In genomic region chr2:38499921-38500634, GRCh38 we compare ENCODE assay signal across 13 cellular contexts.
DNase-seq lines count a peak whose midpoint lies in the region; ATAC-seq and TF ChIP-seq lines count a peak whose summit lies in the region.
"Had no signal": no experiment of that assay in that cellular context is flagged by ENCODE, and none has a peak within 500 bp of the region (broad histone marks: within the 10 kb centered on the region; RNA-seq: fewer than 3 reads in every experiment).

No MANE protein-coding gene starts in this region.

- no peak for TF ChIP-seq POLR2A in prostate gland (IDR thresholded peaks at IDR 0.05)

- peaks cover 13% of the 10 kb centered on the region for H3K27me3 Mint-ChIP-seq in activated CD8-positive, alpha-beta T cell treated with anti-CD3 and anti-CD28 coated beads, Interleukin-2, amount 10 ng/mL, durations not matched to agents 7 days and 5 days (ENCODE audit: low read depth)

- no peak overlapping the region for H3K27ac Mint-ChIP-seq in activated CD8-positive, alpha-beta T cell treated with anti-CD3 and anti-CD28 coated beads, Interleukin-2, amount 10 ng/mL, durations not matched to agents 7 days and 5 days
- H3K27ac Mint-ChIP-seq: activated T-helper 1 cell treated with anti-CD3 and anti-CD28 coated beads, Interleukin-12 subunit alpha, Interleukin-12 subunit beta, Interleukin-2, Interleukin-4 antibody, amounts not matched to agents 30 ng/mL and 10 ng/mL and 1 ng/mL, durations not matched to agents 14 hours and 24 hours and 36 hours had no signal

- peaks cover 14% of the 10 kb centered on the region for H3K9me3 ChIP-seq in BLaER1
- no peaks in the 10 kb centered on the region for H3K9me3 ChIP-seq in Panc1 (ENCODE audit: control insufficient read depth, insufficient read depth, low read depth, low read length)
- no peaks in the 10 kb centered on the region for H3K9me3 ChIP-seq in right cardiac atrium (ENCODE audit: control insufficient read depth, low read length)
- H3K9me3 ChIP-seq in prostate gland: no peaks in the 10 kb centered on the region

- H3K4me3 ChIP-seq in BLaER1 (no peak overlapping the region), Panc1 (ENCODE audit: low read depth in 2 of 2, low read length in 2 of 2) (no peak overlapping the region), right cardiac atrium (ENCODE audit: low read length) (no peak overlapping the region), prostate gland (no peak overlapping the region)

- H4K20me1 ChIP-seq in BLaER1: no peaks in the 10 kb centered on the region

- H3K36me3 Mint-ChIP-seq in activated CD8-positive, alpha-beta T cell treated with anti-CD3 and anti-CD28 coated beads, Interleukin-2, amount 10 ng/mL, durations not matched to agents 7 days and 5 days (ENCODE audit: low read depth): peaks cover 2% of the 10 kb centered on the region

- H3K36me3 ChIP-seq in BLaER1 (no peaks in the 10 kb centered on the region), Panc1 (ENCODE audit: control insufficient read depth, insufficient read depth, low read length) (no peaks in the 10 kb centered on the region), prostate gland (no peaks in the 10 kb centered on the region)

- CTCF ChIA-PET in Panc1 (lab: Charles Lee): no interaction called here
- CTCF ChIA-PET in activated CD8-positive, alpha-beta T cell treated with anti-CD3 and anti-CD28 coated beads, Interleukin-2, amount 10 ng/mL, durations not matched to agents 7 days and 5 days (lab: Charles Lee): interaction anchor here (4.5 kb wide), 1 partner anchor 9 kb away, joined by 21 read pairs; no protein-coding TSS in a partner anchor

- peak overlapping the region; percentile 82 for H3K4me2 ChIP-seq in BLaER1

- H3K9me3 Mint-ChIP-seq in activated CD8-positive, alpha-beta T cell treated with anti-CD3 and anti-CD28 coated beads, Interleukin-2, amount 10 ng/mL, durations not matched to agents 7 days and 5 days (ENCODE audit: insufficient read depth): peaks cover 5% of the 10 kb centered on the region

- no peak for DNase-seq in Panc1 (ENCODE audit: low read depth, low spot score)
- DNase-seq in right cardiac atrium: no peak
- DNase-seq in prostate gland (ENCODE audit: low spot score): no peak
- no peak for DNase-seq in G401 (ENCODE audit: low spot score)
- DNase-seq in A172 (ENCODE audit: low spot score): no peak
- DNase-seq in NCI-H1694 treated with DMSO at 0.1 percent for 48 hours (lab: John Stamatoyannopoulos, UW): no peak
- no peak for DNase-seq in activated CD8-positive, alpha-beta T cell treated with anti-CD3 and anti-CD28 coated beads, Interleukin-2, amount 10 ng/mL, durations not matched to agents 7 days and 5 days
- DNase-seq: central memory CD4-positive, alpha-beta T cell; NCI-H1048; NCI-H69 had no signal

- ATAC-seq in Panc1: peak; percentile 49; the same call in 1 of the 2 replicates
- ATAC-seq in right cardiac atrium: peak; percentile 17 to 25
- no peak for ATAC-seq in activated CD8-positive, alpha-beta T cell treated with anti-CD3 and anti-CD28 coated beads, Interleukin-2, amount 10 ng/mL, durations not matched to agents 7 days and 5 days

- no TSS peak for BruUV-seq in Panc1 (replicated peaks; lab: Mats Ljungman, UMichigan)

- H3K27ac ChIP-seq in BLaER1: no peak overlapping the region
- H3K27ac ChIP-seq in Panc1 (ENCODE audit: low read length): no peak overlapping the region
- H3K27ac ChIP-seq in right cardiac atrium (ENCODE audit: low read length): no peak overlapping the region
- H3K27ac ChIP-seq in prostate gland: peak overlapping the region; percentile 44 to 67
- H3K27ac ChIP-seq: parathyroid adenoma had no signal

- TF ChIP-seq CTCF in Panc1 (IDR thresholded peaks at IDR 0.05) (no peak), prostate gland (IDR thresholded peaks at IDR 0.05) (no peak)

- H3K4me1 Mint-ChIP-seq in activated CD8-positive, alpha-beta T cell treated with anti-CD3 and anti-CD28 coated beads, Interleukin-2, amount 10 ng/mL, durations not matched to agents 7 days and 5 days (ENCODE audit: low read depth): peaks cover 11% of the 10 kb centered on the region

- in situ Hi-C loops in Panc1 (cut with HindIII; ENCODE audit: low pct_unique_long_range_greater_than_20kb, low sequenced_read_pairs) (no loop called here), G401 (cut with HindIII; ENCODE audit: low sequenced_read_pairs) (no loop called here)

- H3K4me1 ChIP-seq in BLaER1: peaks cover 47% of the 10 kb centered on the region
- H3K4me1 ChIP-seq in Panc1 (ENCODE audit: control insufficient read depth, insufficient read depth, low read length): no peaks in the 10 kb centered on the region
- peaks cover 11% of the 10 kb centered on the region for H3K4me1 ChIP-seq in right cardiac atrium (ENCODE audit: control insufficient read depth, insufficient read depth, low read length)
- no peaks in the 10 kb centered on the region for H3K4me1 ChIP-seq in prostate gland (replicated peaks)
- H3K4me1 ChIP-seq: parathyroid adenoma had no signal

- POLR2A ChIA-PET in Panc1 (lab: Charles Lee): interaction anchor here (0.5 kb wide), 1 partner anchor 284 kb away, joined by 4 read pairs; no protein-coding TSS in a partner anchor
- POLR2A ChIA-PET in activated CD8-positive, alpha-beta T cell treated with anti-CD3 and anti-CD28 coated beads, Interleukin-2, amount 10 ng/mL, durations not matched to agents 7 days and 5 days (lab: Charles Lee): no interaction called here

- no peak overlapping the region for H3K4me3 Mint-ChIP-seq in activated CD8-positive, alpha-beta T cell treated with anti-CD3 and anti-CD28 coated beads, Interleukin-2, amount 10 ng/mL, durations not matched to agents 7 days and 5 days
- H3K4me3 Mint-ChIP-seq: activated T-helper 1 cell treated with anti-CD3 and anti-CD28 coated beads, Interleukin-12 subunit alpha, Interleukin-12 subunit beta, Interleukin-2, Interleukin-4 antibody, amounts not matched to agents 30 ng/mL and 10 ng/mL and 1 ng/mL, durations not matched to agents 14 hours and 24 hours and 36 hours had no signal

- 70% methylated on average over 16 of the region's 16 CpGs for WGBS in right cardiac atrium
- 49% methylated on average over 16 of the region's 16 CpGs for WGBS in prostate gland

- intact Hi-C loops in Panc1 (cut with micrococcal nuclease; ENCODE audit: unreplicated experiment): no loop called here
- intact Hi-C loops in right cardiac atrium (cut with DNase I): no loop called here
- intact Hi-C loops in prostate gland (cut with DNase I): loop anchor here (5.0 to 10.0 kb wide), 2 partner anchors 33 to 125 kb away; partner anchors contain the start of gene ATL2

- H3K27me3 ChIP-seq in BLaER1 (no peaks in the 10 kb centered on the region), Panc1 (ENCODE audit: control insufficient read depth, insufficient read depth, low read length) (no peaks in the 10 kb centered on the region), right cardiac atrium (ENCODE audit: control insufficient read depth, insufficient read depth) (no peaks in the 10 kb centered on the region), prostate gland (replicated peaks; ENCODE audit: insufficient read depth) (no peaks in the 10 kb centered on the region)

- no peak overlapping the region for H3K9ac ChIP-seq in BLaER1
- H3K9ac ChIP-seq: parathyroid adenoma had no signal

Comparison
In these comparisons a context has a peak if more than half of its experiments do, and no peak if none do; other contexts are left out.
1. H3K27ac ChIP-seq: peak in prostate gland (2 of 2); none in BLaER1 (single experiment), Panc1 (single experiment) and right cardiac atrium (single experiment).